In the genomic region with DNA sequence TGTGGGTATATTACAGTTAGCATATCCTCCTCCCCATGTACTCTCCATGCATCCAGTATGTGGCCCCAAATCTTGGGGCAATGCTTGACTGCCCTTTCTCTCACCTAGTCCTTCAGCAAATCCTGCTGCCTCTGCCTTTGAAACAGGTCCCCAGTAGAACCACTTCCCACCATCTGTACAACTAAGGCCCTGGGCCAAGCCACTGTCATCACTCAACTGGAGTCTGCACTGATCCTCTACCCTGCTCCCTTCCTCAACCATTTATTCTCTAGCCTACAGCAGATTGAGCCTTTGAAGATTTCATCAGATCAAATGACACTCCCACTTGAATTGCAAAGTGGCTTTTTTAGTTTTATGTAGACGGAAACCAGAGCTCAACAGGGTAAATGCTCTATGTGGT, we compare ENCODE assay signal across 17 cellular contexts. TPM values are rescaled to one million over a fixed set of nuclear protein-coding genes. Genes with fewer than 3 reads are reported as not detected.
DNase-seq lines count a peak whose midpoint lies in the region.
"Had no signal": no experiment of that assay in that cellular context is flagged by ENCODE, and none has a peak within 500 bp of the region (broad histone marks: within the 10 kb centered on the region; RNA-seq: fewer than 3 reads in every experiment).

No MANE protein-coding gene starts in this region.

- in situ Hi-C loops in G401 (cut with HindIII; ENCODE audit: low sequenced_read_pairs) = no loop called here

- peak; percentile 4 for DNase-seq in DMS153 (lab: John Stamatoyannopoulos, UW)
- no peak for DNase-seq in DMS153 treated with DMSO at 0.1 percent for 48 hours (lab: John Stamatoyannopoulos, UW; ENCODE audit: unreplicated experiment)
- peak; percentile 78 for DNase-seq in G401 (ENCODE audit: low spot score)
- peak; percentile 17 for DNase-seq in NCI-H2107 (lab: John Stamatoyannopoulos, UW)
- DNase-seq in NCI-H524 treated with DMSO at 0.1 percent for 48 hours (lab: John Stamatoyannopoulos, UW) = peak; percentile 65
- no peak for DNase-seq in SHP77 treated with DMSO at 0.1 percent for 48 hours (lab: John Stamatoyannopoulos, UW)
- DNase-seq in GM19238 (ENCODE audit: insufficient read length, low spot score) = no peak
- no peak for DNase-seq in NCI-H1436 (lab: John Stamatoyannopoulos, UW)
- DNase-seq: BE2C; CD8-positive, alpha-beta memory T cell; EL; MM.1S; NCI-H1105 treated with DMSO at 0.1 percent for 48 hours; NCI-H2081 treated with DMSO at 0.1 percent for 48 hours; NCI-H69; PC-9; SW 1271 had no signal

RNA-seq across cellular contexts. Expression of gene ATP8A2, which starts 43.4 kb away (rescaled TPM):
- not detected in 2 replicates for total RNA-seq in G401 (2014; rRNA removed; shearing (Covaris generic))
- total RNA-seq: PC-9 had no signal

Comparison
In these comparisons a context has a peak if more than half of its experiments do, and no peak if none do; other contexts are left out.
1. DNase-seq: peak in DMS153 (single experiment), G401 (single experiment), NCI-H2107 (single experiment) and NCI-H524 treated with DMSO at 0.1 percent for 48 hours (single experiment); none in DMS153 treated with DMSO at 0.1 percent for 48 hours (single experiment), SHP77 treated with DMSO at 0.1 percent for 48 hours (single experiment), GM19238 (single experiment) and NCI-H1436 (single experiment).